Comparison of ENCODE assay signal across 7 cellular contexts in the genomic region with DNA sequence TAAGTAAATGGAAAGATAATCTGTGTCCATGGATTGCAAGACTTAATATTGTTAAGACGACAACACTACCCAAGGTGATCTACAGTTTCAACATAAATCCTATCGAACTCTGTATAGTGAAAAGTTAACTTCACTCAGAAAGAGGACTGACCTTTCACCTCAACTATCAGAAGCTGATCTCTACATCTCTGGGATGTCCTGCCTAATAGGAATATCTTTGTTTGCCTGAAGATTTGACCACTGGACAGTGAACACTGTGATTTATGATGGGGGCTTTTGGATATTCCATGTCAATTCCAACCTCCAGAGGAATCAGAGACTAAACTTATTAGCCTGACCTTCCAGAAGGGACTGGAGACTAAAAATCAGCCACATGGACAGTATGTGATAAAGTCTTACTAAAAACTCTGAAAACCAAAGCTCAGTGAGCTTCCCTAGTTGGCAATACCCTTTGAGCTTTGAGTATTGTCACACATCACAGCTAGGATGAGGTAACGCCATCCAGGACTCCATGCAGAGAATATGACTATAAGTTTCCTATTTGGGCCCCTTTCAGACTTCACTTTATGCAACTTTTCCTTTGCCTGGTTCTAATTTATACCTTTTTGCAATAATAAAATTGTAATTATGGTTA.
"Had no signal": no experiment of that assay in that cellular context is flagged by ENCODE, and none has a peak within 500 bp of the region (broad histone marks: within the 10 kb centered on the region; RNA-seq: fewer than 3 reads in every experiment).

No MANE protein-coding gene starts in this region.

- H3K27ac Mint-ChIP-seq: HFFc6, IgD-negative memory B cell had no signal

- ATAC-seq: HCT116 had no signal

- H3K4me1 Mint-ChIP-seq: IgD-negative memory B cell had no signal

- H3K36me3 Mint-ChIP-seq: IgD-negative memory B cell had no signal

- H3K4me3 Mint-ChIP-seq: HFFc6, IgD-negative memory B cell had no signal

- DNase-seq: GM23248, GOT3, H7, HFFc6, KBM-7 had no signal
